ENCODE assay signal across 9 cellular contexts in genomic region chr1:181043025-181043880, GRCh38. TPM values are rescaled to one million over a fixed set of nuclear protein-coding genes. Genes with fewer than 3 reads are reported as not detected.
DNase-seq lines count a peak whose midpoint lies in the region; ATAC-seq and TF ChIP-seq lines count a peak whose summit lies in the region.
"Had no signal": no experiment of that assay in that cellular context is flagged by ENCODE, and none has a peak within 500 bp of the region (broad histone marks: within the 10 kb centered on the region; RNA-seq: fewer than 3 reads in every experiment).

No MANE protein-coding gene starts in this region.

- no peak for ATAC-seq in CD8-positive, alpha-beta T cell
- ATAC-seq in HG03565 (IDR thresholded peaks at IDR 0.05; ENCODE audit: unreplicated experiment), result no peak

- CTCF ChIA-PET in CD8-positive, alpha-beta T cell (lab: Charles Lee), result interaction anchor here (0.8 to 3.3 kb wide), 4 partner anchors 30 to 382 kb away, joined by 3 to 20 read pairs (median 4); no protein-coding TSS in a partner anchor
- CTCF ChIA-PET in HEK293 (lab: Yijun Ruan, JAX), result interaction anchor here (1.0 to 8.0 kb wide), 7 partner anchors 9 to 99 kb away, joined by 3 to 106 read pairs (median 5); partner anchors contain the start of gene MR1
- CTCF ChIA-PET in RWPE1 (lab: Yijun Ruan, JAX), result interaction anchor here (0.6 to 0.7 kb wide), 2 partner anchors 505 to 1769 kb away, joined by 3 read pairs; no protein-coding TSS in a partner anchor

- H3K36me3 Mint-ChIP-seq in CD8-positive, alpha-beta T cell, result peaks cover 60% of the 10 kb centered on the region

- H3K4me1 ChIP-seq in CD8-positive, alpha-beta T cell (ENCODE audit: insufficient read depth, low read length), result peaks cover 25% of the 10 kb centered on the region
- H3K4me1 ChIP-seq in HEK293 (ENCODE audit: control insufficient read depth, insufficient read depth, low read length) (no peaks in the 10 kb centered on the region; the same call in 1 of the 2 replicates), hepatocyte (ENCODE audit: insufficient read depth) (peaks cover 14% of the 10 kb centered on the region), ascending aorta (peaks cover 0 to 15% of the 10 kb centered on the region in 2 donors)

- H3K4me3 ChIP-seq in CD8-positive, alpha-beta T cell (ENCODE audit: low read depth, low read length), result no peak overlapping the region
- no peak overlapping the region for H3K4me3 ChIP-seq in HEK293 (ENCODE audit: low read depth, low read length)
- no peak overlapping the region for H3K4me3 ChIP-seq in hepatocyte
- H3K4me3 ChIP-seq in ascending aorta, result no peak overlapping the region
- H3K4me3 ChIP-seq: stomach had no signal

- H4K20me1 ChIP-seq in hepatocyte (ENCODE audit: insufficient read depth, poor library complexity, severe bottlenecking), result no peaks in the 10 kb centered on the region

- peak overlapping the region; percentile 70 for H3K27ac Mint-ChIP-seq in CD8-positive, alpha-beta T cell

- H2AFZ ChIP-seq in hepatocyte, result no peak overlapping the region

- H3K9me2 ChIP-seq in hepatocyte (replicated peaks; ENCODE audit: insufficient read depth), result no peaks in the 10 kb centered on the region

- no peaks in the 10 kb centered on the region for H3K79me2 ChIP-seq in hepatocyte

- H3K27ac ChIP-seq in CD8-positive, alpha-beta T cell (ENCODE audit: low read depth, low read length), result no peak overlapping the region
- peak overlapping the region; percentile 49; the same call in 1 of the 2 replicates for H3K27ac ChIP-seq in HEK293 (ENCODE audit: extremely low read depth, low read depth, low read length)
- H3K27ac ChIP-seq in RWPE1, result peak overlapping the region; percentile 91
- H3K27ac ChIP-seq in hepatocyte, result peak overlapping the region; percentile 70
- H3K27ac ChIP-seq in ascending aorta, result no peak overlapping the region

- WGBS in hepatocyte (ENCODE audit: low lambda C conversion rate, missing lambda C conversion rate), result 55% methylated on average over 5 of the region's 5 CpGs

- no peaks in the 10 kb centered on the region for H3K27me3 ChIP-seq in CD8-positive, alpha-beta T cell (ENCODE audit: insufficient read depth, low read length)
- H3K27me3 ChIP-seq in hepatocyte (no peaks in the 10 kb centered on the region), ascending aorta (no peaks in the 10 kb centered on the region)
- H3K27me3 ChIP-seq: stomach had no signal

- H3K27me3 Mint-ChIP-seq in CD8-positive, alpha-beta T cell (ENCODE audit: low read depth), result no peaks in the 10 kb centered on the region

- intact Hi-C loops in CD8-positive, alpha-beta T cell (cut with DNase I, micrococcal nuclease), result no loop called here
- intact Hi-C loops in ascending aorta (cut with DNase I), result no loop called here

- H3K4me2 ChIP-seq in hepatocyte, result peak overlapping the region; percentile 9

- TF ChIP-seq CTCF in CD8-positive, alpha-beta T cell (IDR thresholded peaks at IDR 0.05), result no peak
- TF ChIP-seq CTCF in HEK293 (tag by site-specific recombination; IDR thresholded peaks at IDR 0.05) (no peak), RWPE1 (conservative IDR thresholded peaks at IDR 0.05; ENCODE audit: low read depth) (no peak), hepatocyte (IDR thresholded peaks at IDR 0.05; ENCODE audit: poor library complexity) (no peak), ascending aorta (IDR thresholded peaks at IDR 0.05) (no peak)

- no peak for DNase-seq in CD8-positive, alpha-beta T cell
- DNase-seq in RWPE1 (ENCODE audit: low spot score), result peak; percentile 55
- DNase-seq in hepatocyte (ENCODE audit: low spot score), result peak; percentile 65
- no peak for DNase-seq in ascending aorta (ENCODE audit: low spot score in 2 of 2)
- DNase-seq in central memory CD4-positive, alpha-beta T cell, result no peak
- no peak for DNase-seq in kidney tubule cell (ENCODE audit: low spot score)
- DNase-seq: stomach had no signal

- H3K9me3 Mint-ChIP-seq in CD8-positive, alpha-beta T cell, result no peaks in the 10 kb centered on the region

- peaks cover 52% of the 10 kb centered on the region for H3K4me1 Mint-ChIP-seq in CD8-positive, alpha-beta T cell (ENCODE audit: low read depth)

- H3K9me3 ChIP-seq in CD8-positive, alpha-beta T cell (ENCODE audit: low read length), result no peaks in the 10 kb centered on the region
- H3K9me3 ChIP-seq in HEK293 (ENCODE audit: control insufficient read depth, insufficient read depth, low read depth, low read length), result no peaks in the 10 kb centered on the region
- no peaks in the 10 kb centered on the region for H3K9me3 ChIP-seq in hepatocyte (ENCODE audit: low read depth)
- no peaks in the 10 kb centered on the region for H3K9me3 ChIP-seq in ascending aorta
- H3K9me3 ChIP-seq: stomach had no signal

- H3K4me3 Mint-ChIP-seq in CD8-positive, alpha-beta T cell, result no peak overlapping the region

- H3K36me3 ChIP-seq in CD8-positive, alpha-beta T cell (ENCODE audit: insufficient read depth, low read length), result peaks cover 4% of the 10 kb centered on the region
- no peaks in the 10 kb centered on the region for H3K36me3 ChIP-seq in HEK293 (ENCODE audit: control insufficient read depth in 2 of 2, insufficient read depth in 1 of 2, low read length in 2 of 2)
- no peaks in the 10 kb centered on the region for H3K36me3 ChIP-seq in hepatocyte (replicated peaks; ENCODE audit: insufficient read depth, low read depth)
- peaks cover 7 to 19% of the 10 kb centered on the region in 2 donors for H3K36me3 ChIP-seq in ascending aorta

- POLR2A ChIA-PET in CD8-positive, alpha-beta T cell (lab: Charles Lee), result interaction anchor here (0.7 to 1.8 kb wide), 2 partner anchors 19 to 21 kb away, joined by 3 to 4 read pairs; no protein-coding TSS in a partner anchor
- POLR2A ChIA-PET in HEK293 (lab: Yijun Ruan, JAX) (interaction anchor here (0.9 to 1.1 kb wide), 2 partner anchors 10 to 38 kb away, joined by 3 read pairs; partner anchors contain the start of gene MR1), RWPE1 (lab: Yijun Ruan, JAX; ENCODE audit: low non-redundant PET) (interaction anchor here (0.6 to 1.2 kb wide), 4 partner anchors 22 to 103 kb away, joined by 3 to 8 read pairs (median 6); no protein-coding TSS in a partner anchor)

TF ChIP-seq in HEK293, 187 proteins besides CTCF, POLR2A, EP300 and RAD21 (continues in another document):
- TF ChIP-seq BCL11A (tag by site-specific recombination; IDR thresholded peaks at IDR 0.05; ENCODE audit: low read depth), result no peak
- no peak for TF ChIP-seq YY1 (tag by site-specific recombination; IDR thresholded peaks at IDR 0.05)
- TF ChIP-seq GLIS2 (tag by site-specific recombination; IDR thresholded peaks at IDR 0.05), result no peak
- peak; percentile 65 for TF ChIP-seq WT1 (tag by site-specific recombination; IDR thresholded peaks at IDR 0.05)
- TF ChIP-seq ZNF658 (tag by site-specific recombination; IDR thresholded peaks at IDR 0.05), result no peak
- no peak for TF ChIP-seq ZNF544 (tag by site-specific recombination; IDR thresholded peaks at IDR 0.05)
- no peak for TF ChIP-seq ZNF449 (tag by site-specific recombination; IDR thresholded peaks at IDR 0.05)
- no peak for TF ChIP-seq ZNF311 (tag by site-specific recombination; IDR thresholded peaks at IDR 0.05; ENCODE audit: borderline replicate concordance)
- TF ChIP-seq ZNF26 (tag by site-specific recombination; IDR thresholded peaks at IDR 0.05), result no peak
- TF ChIP-seq SCRT1 (tag by site-specific recombination; IDR thresholded peaks at IDR 0.05; ENCODE audit: borderline replicate concordance), result no peak
- TF ChIP-seq KLF7 (tag by site-specific recombination; IDR thresholded peaks at IDR 0.05; ENCODE audit: borderline replicate concordance), result peak; percentile 54; the same call in 1 of the 2 replicates
- no peak for TF ChIP-seq ZNF248 (tag by site-specific recombination; IDR thresholded peaks at IDR 0.05)
- no peak for TF ChIP-seq ZFP69B (tag by site-specific recombination; IDR thresholded peaks at IDR 0.05)

RNA-seq across cellular contexts. Expression of gene MR1, which starts 9.5 kb away (rescaled TPM):
- 10 to 100 TPM; 15.4 to 16.0 TPM for total RNA-seq in CD8-positive, alpha-beta T cell
- total RNA-seq in hepatocyte, result 7.8 and 8.9 TPM in 2 replicates
- 8.8 and 10.6 TPM in 2 replicates for polyA plus RNA-seq in hepatocyte
- 19.2 TPM for total RNA-seq in ascending aorta

RNA-seq across cellular contexts. Expression of gene STX6, which starts 20.6 kb away (rescaled TPM):
- total RNA-seq in CD8-positive, alpha-beta T cell, result 1 to 10 TPM; 4.9 to 5.2 TPM
- total RNA-seq in hepatocyte (18.5 and 19.2 TPM in 2 replicates), ascending aorta (15.5 TPM)
- polyA plus RNA-seq in hepatocyte, result 10.3 and 10.7 TPM in 2 replicates

RNA-seq across cellular contexts. Expression of gene IER5, which starts 45.2 kb away (rescaled TPM):
- 10 to 100 TPM; 74.7 to 76.6 TPM for total RNA-seq in CD8-positive, alpha-beta T cell
- total RNA-seq in hepatocyte, result 13.0 and 16.6 TPM in 2 replicates
- polyA plus RNA-seq in hepatocyte, result 18.2 and 23.1 TPM in 2 replicates
- total RNA-seq in ascending aorta, result 47.9 TPM

Comparison
In these comparisons a context has a peak if more than half of its experiments do, and no peak if none do; other contexts are left out.
1. DNase-seq: peak in RWPE1 (single experiment) and hepatocyte (single experiment); none in CD8-positive, alpha-beta T cell (0 of 7), ascending aorta (0 of 2), central memory CD4-positive, alpha-beta T cell (single experiment) and kidney tubule cell (single experiment).
2. H3K27ac ChIP-seq: peak in HEK293 (single experiment), RWPE1 (single experiment) and hepatocyte (single experiment); none in CD8-positive, alpha-beta T cell (single experiment) and ascending aorta (0 of 2).